In genomic region chr1:154398678-154399077, GRCh38 we compare ENCODE assay signal across 1 cellular context.
A peak's percentile ranks its signal among the peaks of the same experiment; 100 is the strongest.
TF ChIP-seq lines count a peak whose summit lies in the region.

No MANE protein-coding gene starts in this region.

TF ChIP-seq in HEK293, 187 proteins besides CTCF, POLR2A, EP300 and RAD21 (continued from another document):
- TF ChIP-seq ZNF518A (tag by site-specific recombination; conservative IDR thresholded peaks at IDR 0.05; ENCODE audit: low read depth) (no peak), ZNF350 (tag by site-specific recombination; IDR thresholded peaks at IDR 0.05) (no peak), ZNF76 (tag by site-specific recombination; IDR thresholded peaks at IDR 0.05; ENCODE audit: borderline replicate concordance, low read depth) (no peak), YY1 (tag by site-specific recombination; IDR thresholded peaks at IDR 0.05) (no peak), ZNF530 (tag by site-specific recombination; IDR thresholded peaks at IDR 0.05; ENCODE audit: low read depth) (no peak), ZNF596 (tag by site-specific recombination; IDR thresholded peaks at IDR 0.05) (peak; percentile 73), ZBTB48 (tag by site-specific recombination; IDR thresholded peaks at IDR 0.05) (no peak), ZSCAN4 (tag by site-specific recombination; IDR thresholded peaks at IDR 0.05) (peak; percentile 41; the same call in 1 of the 2 replicates), PRDM6 (tag by site-specific recombination; IDR thresholded peaks at IDR 0.05) (no peak), ZNF366 (tag by site-specific recombination; conservative IDR thresholded peaks at IDR 0.05) (no peak), ATF2 (tag by site-specific recombination; IDR thresholded peaks at IDR 0.05; ENCODE audit: low read depth) (no peak)
